Comparison of ENCODE assay signal across 1 cellular context in the genomic region with DNA sequence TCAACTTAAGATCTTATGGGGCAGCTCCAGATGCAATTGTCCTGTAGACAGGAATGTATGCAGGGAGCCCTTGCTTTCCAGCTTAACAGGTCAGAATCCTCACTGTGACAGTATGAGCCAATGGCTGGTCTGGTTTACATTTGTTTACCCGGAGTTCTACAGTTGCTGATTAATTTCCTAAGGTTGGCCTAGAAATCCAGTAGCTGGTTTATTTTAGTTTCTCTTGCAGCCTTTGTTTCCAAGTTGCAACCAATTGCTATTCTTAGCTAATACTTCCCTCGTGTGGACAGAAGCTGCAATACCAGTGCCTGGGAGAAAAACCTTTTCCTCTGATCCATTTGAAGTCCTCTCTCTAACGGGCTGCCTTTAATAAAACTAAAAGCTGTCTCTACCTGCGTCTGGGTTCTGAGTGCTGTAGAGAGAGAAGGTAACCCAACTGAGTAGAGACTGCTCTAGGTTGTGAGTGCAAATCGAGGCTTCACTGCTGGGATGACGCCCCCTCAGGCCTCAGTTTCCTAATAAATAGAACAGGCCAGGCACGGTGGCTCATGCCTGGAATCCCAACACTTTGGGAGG.
TF ChIP-seq lines count a peak whose summit lies in the region.

No MANE protein-coding gene starts in this region.

TF ChIP-seq in H1, 55 proteins besides CTCF, POLR2A, EP300 and RAD21:
- no peak for TF ChIP-seq SP2 (IDR thresholded peaks at IDR 0.05; ENCODE audit: low read length)
- TF ChIP-seq NRF1 (IDR thresholded peaks at IDR 0.05; ENCODE audit: low read depth, low read length), result no peak
- no peak for TF ChIP-seq JUND (IDR thresholded peaks at IDR 0.05; ENCODE audit: low read length)
- TF ChIP-seq RFX5 (IDR thresholded peaks at IDR 0.05; ENCODE audit: borderline replicate concordance, low read depth, low read length), result no peak
- no peak for TF ChIP-seq YY1 (IDR thresholded peaks at IDR 0.05; ENCODE audit: low read depth, low read length)
- TF ChIP-seq GABPA (IDR thresholded peaks at IDR 0.05; ENCODE audit: borderline replicate concordance, insufficient read depth, low read length), result no peak
- TF ChIP-seq SP4 (IDR thresholded peaks at IDR 0.05; ENCODE audit: low read length), result no peak
- no peak for TF ChIP-seq CTBP2 (IDR thresholded peaks at IDR 0.05; ENCODE audit: borderline replicate concordance, insufficient read depth, insufficient read length, low read length)
- no peak for TF ChIP-seq KDM4A (IDR thresholded peaks at IDR 0.05; ENCODE audit: low read depth, low read length, severe bottlenecking)
- no peak for TF ChIP-seq KDM5A (IDR thresholded peaks at IDR 0.05; ENCODE audit: low read length)
- no peak for TF ChIP-seq CBX8 (IDR thresholded peaks at IDR 0.05; ENCODE audit: borderline replicate concordance, low read depth, low read length)
